In the genomic region with DNA sequence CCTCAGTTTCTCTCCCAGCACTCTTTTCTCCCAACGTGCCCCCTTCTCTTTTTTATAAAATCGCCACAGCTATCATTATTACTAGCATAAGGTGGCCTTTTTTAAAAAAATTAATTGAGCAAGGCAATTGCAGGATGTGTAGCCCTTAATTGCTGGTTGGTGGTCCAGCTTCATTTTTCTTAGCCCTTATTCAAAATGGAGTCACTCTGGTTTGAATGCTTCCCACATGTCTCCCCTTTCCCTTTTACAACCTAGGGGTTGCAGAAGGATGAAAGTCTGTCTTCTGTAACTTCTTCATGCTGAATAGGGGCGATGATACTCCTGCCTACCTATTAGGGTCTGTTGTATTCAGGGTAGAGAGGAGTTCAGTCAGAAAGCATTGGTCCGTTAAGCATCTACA, we compare ENCODE assay signal across 29 cellular contexts. TPM values are rescaled to one million over a fixed set of nuclear protein-coding genes. Genes with fewer than 3 reads are reported as not detected.
"Had no signal": no experiment of that assay in that cellular context is flagged by ENCODE, and none has a peak within 500 bp of the region (broad histone marks: within the 10 kb centered on the region; RNA-seq: fewer than 3 reads in every experiment).

No MANE protein-coding gene starts in this region.

- H3K4me1 ChIP-seq: esophagus muscularis mucosa, foreskin keratinocyte, gastroesophageal sphincter, heart left ventricle, left lung, lower lobe of right lung had no signal

- H2AFZ ChIP-seq: hepatocyte had no signal

- H3K36me3 Mint-ChIP-seq: mesothelial cell of epicardium had no signal

- H3K27ac ChIP-seq: coronary artery, dorsolateral prefrontal cortex, esophagus muscularis mucosa, foreskin keratinocyte, gastroesophageal sphincter, heart left ventricle, hepatocyte, left lung, lower lobe of right lung had no signal

- H3K27ac Mint-ChIP-seq: mesothelial cell of epicardium had no signal

- ATAC-seq: foreskin keratinocyte, gastroesophageal sphincter, heart left ventricle, left cardiac atrium, left lung, left ventricle myocardium superior, lower lobe of right lung, mucosa of descending colon had no signal

- H3K4me1 Mint-ChIP-seq: mesothelial cell of epicardium had no signal

- DNase-seq: dermis blood vessel endothelial cell; dorsolateral prefrontal cortex; effector CD4-positive, alpha-beta T cell; effector memory CD4-positive, alpha-beta T cell; foreskin keratinocyte; heart left ventricle; hypothalamus; left cardiac atrium; left lung; left ventricle myocardium superior; lower lobe of right lung; mesenchymal stem cell; mucosa of descending colon had no signal

- H3K79me2 ChIP-seq: hepatocyte had no signal

- H3K36me3 ChIP-seq: esophagus muscularis mucosa, gastroesophageal sphincter, heart left ventricle, left lung, lower lobe of right lung had no signal

- H3K4me3 ChIP-seq: coronary artery, dorsolateral prefrontal cortex, esophagus muscularis mucosa, gastroesophageal sphincter, heart left ventricle, hepatocyte, left lung, lower lobe of right lung, mucosa of descending colon had no signal

- FAIRE-seq: colon, endothelial cell of umbilical vein, frontal cortex, islet of Langerhans, keratinocyte had no signal

- H3K4me2 ChIP-seq: hepatocyte had no signal

- H3K4me3 Mint-ChIP-seq: mesothelial cell of epicardium had no signal

- H3K27me3 ChIP-seq: dorsolateral prefrontal cortex, esophagus muscularis mucosa, foreskin keratinocyte, gastroesophageal sphincter, heart left ventricle, hepatocyte, left lung had no signal

RNA-seq across cellular contexts. Expression of a gene that starts 36.6 kb away (rescaled TPM):
- total RNA-seq: dermis blood vessel endothelial cell, endothelial cell of umbilical vein, epithelial cell of proximal tubule, esophagus muscularis mucosa, fibroblast of lung, fibroblast of villous mesenchyme, foreskin keratinocyte, heart left ventricle, hepatocyte, kidney epithelial cell, left lung, left ventricle myocardium superior, lower lobe of right lung, lung microvascular endothelial cell, myocyte had no signal
- polyA plus RNA-seq: endothelial cell of umbilical vein, fibroblast of lung, foreskin keratinocyte, hepatocyte, keratinocyte had no signal
